Comparison of ENCODE assay signal across 21 cellular contexts in genomic region chr19:35033067-35034004, GRCh38. TPM values are rescaled to one million over a fixed set of nuclear protein-coding genes. Genes with fewer than 3 reads are reported as not detected.
DNase-seq lines count a peak whose midpoint lies in the region; ATAC-seq and TF ChIP-seq lines count a peak whose summit lies in the region.
"Had no signal": no experiment of that assay in that cellular context is flagged by ENCODE, and none has a peak within 500 bp of the region (broad histone marks: within the 10 kb centered on the region; RNA-seq: fewer than 3 reads in every experiment).

No MANE protein-coding gene starts in this region.

- H3K9ac ChIP-seq in skeletal muscle tissue (ENCODE audit: low read depth in 1 of 3, low read length in 3 of 3), result peak overlapping the region; percentile 47 to 75 (median 61)

- H3K36me3 ChIP-seq in skeletal muscle tissue (ENCODE audit: control insufficient read depth in 3 of 3, insufficient read depth in 3 of 3, low read length in 3 of 3), result peaks cover 29 to 32% (median 31%) of the 10 kb centered on the region in 3 donors

- CTCF ChIA-PET in activated CD4-positive, alpha-beta T cell treated with anti-CD3 and anti-CD28 coated beads for 36 hours (lab: Charles Lee), result no interaction called here

- H3K4me1 ChIP-seq in skeletal muscle tissue (ENCODE audit: control insufficient read depth in 3 of 3, insufficient read depth in 3 of 3, low read length in 3 of 3), result peaks cover 58 to 72% (median 62%) of the 10 kb centered on the region in 3 donors

- no peaks in the 10 kb centered on the region for H3K9me3 ChIP-seq in skeletal muscle tissue (ENCODE audit: control insufficient read depth in 3 of 3, low read length in 3 of 3)

- peaks cover 24% of the 10 kb centered on the region for H3K27me3 Mint-ChIP-seq in activated T-cell treated with anti-CD3 and anti-CD28 coated beads, Interleukin-2, amount 50 U/mL, for 72 hours (ENCODE audit: low read depth)
- H3K27me3 Mint-ChIP-seq in glutamatergic neuron (ENCODE audit: unreplicated experiment), result peaks cover 15% of the 10 kb centered on the region
- H3K27me3 Mint-ChIP-seq in activated CD4-positive, alpha-beta T cell treated with anti-CD3 and anti-CD28 coated beads for 36 hours, result peaks cover 22% of the 10 kb centered on the region

- H3K27me3 ChIP-seq in skeletal muscle tissue (ENCODE audit: control insufficient read depth in 3 of 3, insufficient read depth in 3 of 3, low read length in 3 of 3), result no peaks in the 10 kb centered on the region

- no peak for DNase-seq in activated T-cell treated with anti-CD3 and anti-CD28 coated beads, Interleukin-2, amount 50 U/mL, for 72 hours
- DNase-seq in activated T-cell treated with anti-CD3 and anti-CD28 coated beads for 4 hours (no peak), NCI-H82 treated with DMSO at 0.1 percent for 48 hours (lab: John Stamatoyannopoulos, UW; ENCODE audit: unreplicated experiment) (peak; percentile 52), glutamatergic neuron (no peak), GM10266 (ENCODE audit: extremely low spot score) (no peak), DMS114 treated with DMSO at 0.1 percent for 48 hours (lab: John Stamatoyannopoulos, UW; ENCODE audit: unreplicated experiment) (no peak)
- DNase-seq in activated CD4-positive, alpha-beta T cell treated with anti-CD3 and anti-CD28 coated beads for 36 hours, result no peak
- DNase-seq: GDM1, H7, Karpas-422, NCI-H1436, NCI-H2029 treated with DMSO at 0.1 percent for 48 hours, NCI-H510A, PC-9, SIG-M5 had no signal

- TF ChIP-seq CTCF in glutamatergic neuron (IDR thresholded peaks at IDR 0.05; ENCODE audit: partially characterized antibody, unreplicated experiment) (no peak), GM10266 (IDR thresholded peaks at IDR 0.05; ENCODE audit: control insufficient read depth, insufficient read depth, low read depth, missing control alignments) (no peak)

- ATAC-seq in activated T-cell treated with anti-CD3 and anti-CD28 coated beads, Interleukin-2, amount 50 U/mL, for 72 hours (replicated peaks in 1 of 2), result no peak
- no peak for ATAC-seq in activated CD4-positive, alpha-beta T cell treated with anti-CD3 and anti-CD28 coated beads for 36 hours
- ATAC-seq: SK-N-SH treated with all-trans-retinoic acid at 6 μM for 48 hours had no signal

- peaks cover 15% of the 10 kb centered on the region for H3K4me1 Mint-ChIP-seq in activated T-cell treated with anti-CD3 and anti-CD28 coated beads, Interleukin-2, amount 50 U/mL, for 72 hours (ENCODE audit: low read depth)
- H3K4me1 Mint-ChIP-seq in glutamatergic neuron (ENCODE audit: low read depth, unreplicated experiment), result peaks cover 26% of the 10 kb centered on the region
- peaks cover 6% of the 10 kb centered on the region for H3K4me1 Mint-ChIP-seq in activated CD4-positive, alpha-beta T cell treated with anti-CD3 and anti-CD28 coated beads for 36 hours

- H3K27ac ChIP-seq in skeletal muscle tissue (ENCODE audit: low read depth, low read length), result peak overlapping the region; percentile 9
- H3K27ac ChIP-seq: PC-9, RWPE1 had no signal

- peak overlapping the region; percentile 68 to 78 (median 68) for H3K4me3 ChIP-seq in skeletal muscle tissue (ENCODE audit: low read length in 3 of 3)
- H3K4me3 ChIP-seq: PC-9 had no signal

- H3K9me3 Mint-ChIP-seq in activated T-cell treated with anti-CD3 and anti-CD28 coated beads, Interleukin-2, amount 50 U/mL, for 72 hours, result no peaks in the 10 kb centered on the region
- peaks cover 12% of the 10 kb centered on the region for H3K9me3 Mint-ChIP-seq in glutamatergic neuron (ENCODE audit: unreplicated experiment)
- no peaks in the 10 kb centered on the region for H3K9me3 Mint-ChIP-seq in activated CD4-positive, alpha-beta T cell treated with anti-CD3 and anti-CD28 coated beads for 36 hours (ENCODE audit: low read depth)
- H3K9me3 Mint-ChIP-seq: IgD-negative memory B cell had no signal

- intact Hi-C loops in activated CD4-positive, alpha-beta T cell treated with anti-CD3 and anti-CD28 coated beads for 36 hours (cut with DNase I, micrococcal nuclease), result no loop called here

- H3K4me3 Mint-ChIP-seq in activated T-cell treated with anti-CD3 and anti-CD28 coated beads, Interleukin-2, amount 50 U/mL, for 72 hours, result peak overlapping the region in 1 of 2 donors; percentile 22
- peak overlapping the region; percentile 74 for H3K4me3 Mint-ChIP-seq in glutamatergic neuron (ENCODE audit: unreplicated experiment)
- H3K4me3 Mint-ChIP-seq in activated CD4-positive, alpha-beta T cell treated with anti-CD3 and anti-CD28 coated beads for 36 hours, result no peak overlapping the region
- H3K4me3 Mint-ChIP-seq: IgD-negative memory B cell had no signal

- peaks cover 0 to 2% of the 10 kb centered on the region in 2 donors for H3K36me3 Mint-ChIP-seq in activated T-cell treated with anti-CD3 and anti-CD28 coated beads, Interleukin-2, amount 50 U/mL, for 72 hours (ENCODE audit: insufficient read depth in 2 of 2)
- no peaks in the 10 kb centered on the region for H3K36me3 Mint-ChIP-seq in glutamatergic neuron (ENCODE audit: unreplicated experiment)
- peaks cover 2% of the 10 kb centered on the region for H3K36me3 Mint-ChIP-seq in activated CD4-positive, alpha-beta T cell treated with anti-CD3 and anti-CD28 coated beads for 36 hours (ENCODE audit: low read depth)

- POLR2A ChIA-PET in activated CD4-positive, alpha-beta T cell treated with anti-CD3 and anti-CD28 coated beads for 36 hours (lab: Charles Lee), result no interaction called here

- peak overlapping the region; percentile 40 for H3K27ac Mint-ChIP-seq in activated T-cell treated with anti-CD3 and anti-CD28 coated beads, Interleukin-2, amount 50 U/mL, for 72 hours
- peak overlapping the region; percentile 83 for H3K27ac Mint-ChIP-seq in glutamatergic neuron (ENCODE audit: unreplicated experiment)
- H3K27ac Mint-ChIP-seq in activated CD4-positive, alpha-beta T cell treated with anti-CD3 and anti-CD28 coated beads for 36 hours, result no peak overlapping the region
- H3K27ac Mint-ChIP-seq: IgD-negative memory B cell had no signal

RNA-seq across cellular contexts. Expression of gene SCN1B, which starts 3.1 kb away (rescaled TPM):
- total RNA-seq in activated T-cell treated with anti-CD3 and anti-CD28 coated beads, Interleukin-2, amount 50 U/mL, for 72 hours, result 1 to 10 TPM; 2.7 to 4.7 TPM
- total RNA-seq in glutamatergic neuron (ENCODE audit: unreplicated experiment), result 12.0 TPM
- total RNA-seq in skeletal muscle tissue, result 1.6 TPM
- total RNA-seq in activated CD4-positive, alpha-beta T cell treated with anti-CD3 and anti-CD28 coated beads for 36 hours, result 1 to 10 TPM; 1.3 to 1.6 TPM

RNA-seq across cellular contexts. Expression of gene HPN, which starts 8.2 kb away (rescaled TPM):
- total RNA-seq in activated T-cell treated with anti-CD3 and anti-CD28 coated beads, Interleukin-2, amount 50 U/mL, for 72 hours, result under 1 TPM; 0.19 to 0.30 TPM
- total RNA-seq in glutamatergic neuron (ENCODE audit: unreplicated experiment) (0.29 TPM), skeletal muscle tissue (0.52 TPM)
- total RNA-seq in activated CD4-positive, alpha-beta T cell treated with anti-CD3 and anti-CD28 coated beads for 36 hours, result under 1 TPM in 1 of 2 experiments, not detected in 1; 0.09 TPM
- total RNA-seq: A673, MCF 10A had no signal

RNA-seq across cellular contexts. Expression of gene GRAMD1A, which starts 33.2 kb away (rescaled TPM):
- 100 to 1,000 TPM; 233 to 236 TPM for total RNA-seq in activated T-cell treated with anti-CD3 and anti-CD28 coated beads, Interleukin-2, amount 50 U/mL, for 72 hours
- total RNA-seq in glutamatergic neuron (ENCODE audit: unreplicated experiment), result 220 TPM
- 17.7 TPM for total RNA-seq in skeletal muscle tissue
- total RNA-seq in activated CD4-positive, alpha-beta T cell treated with anti-CD3 and anti-CD28 coated beads for 36 hours, result 100 to 1,000 TPM; 185 to 227 TPM
